Comparison of ENCODE assay signal across 30 cellular contexts in genomic region chr3:32480596-32480995, GRCh38. TPM values are rescaled to one million over a fixed set of nuclear protein-coding genes. Genes with fewer than 3 reads are reported as not detected.
DNase-seq lines count a peak whose midpoint lies in the region; ATAC-seq and TF ChIP-seq lines count a peak whose summit lies in the region.
"Had no signal": no experiment of that assay in that cellular context is flagged by ENCODE, and none has a peak within 500 bp of the region (broad histone marks: within the 10 kb centered on the region; RNA-seq: fewer than 3 reads in every experiment).

No MANE protein-coding gene starts in this region.

- H3K4me1 ChIP-seq in breast epithelium (no peaks in the 10 kb centered on the region), ovary (ENCODE audit: insufficient read depth) (no peaks in the 10 kb centered on the region)
- H3K4me1 ChIP-seq: psoas muscle had no signal

- H3K4me1 Mint-ChIP-seq in MCF 10A (ENCODE audit: insufficient read depth, unreplicated experiment): peaks cover 6% of the 10 kb centered on the region
- peaks cover 36% of the 10 kb centered on the region for H3K4me1 Mint-ChIP-seq in stimulated activated effector memory CD8-positive, alpha-beta T cell treated with anti-CD3 and anti-CD28 coated beads, Interleukin-12 subunit alpha, Interleukin-12 subunit beta, amount 100 ng/mL, for 72 hours

- H3K9me3 ChIP-seq in breast epithelium: no peaks in the 10 kb centered on the region
- no peaks in the 10 kb centered on the region for H3K9me3 ChIP-seq in ovary
- H3K9me3 ChIP-seq: left ventricle myocardium inferior, psoas muscle had no signal

- H3K27me3 ChIP-seq in breast epithelium (no peaks in the 10 kb centered on the region), brain microvascular endothelial cell (replicated peaks) (no peaks in the 10 kb centered on the region), ovary (no peaks in the 10 kb centered on the region)

- H3K27ac ChIP-seq in breast epithelium (no peak overlapping the region), brain microvascular endothelial cell (peak overlapping the region; percentile 27), ovary (no peak overlapping the region)
- H3K27ac ChIP-seq: 22Rv1, HL-60, left ventricle myocardium inferior, PC-9, psoas muscle had no signal

- TF ChIP-seq POLR2A in breast epithelium (IDR thresholded peaks at IDR 0.05) (no peak), ovary (IDR thresholded peaks at IDR 0.05) (no peak)

- CTCF ChIA-PET in MCF 10A (lab: Yijun Ruan, JAX): interaction anchor here (0.6 to 3.4 kb wide), 2 partner anchors 13 to 109 kb away, joined by 3 to 14 read pairs; no protein-coding TSS in a partner anchor

- 93 to 96% (median 93%) methylated on average over 2 of the region's 2 CpGs for WGBS in ovary, 3 donors

- H3K4me3 ChIP-seq in breast epithelium (no peak overlapping the region), brain microvascular endothelial cell (ENCODE audit: low read depth, low read length) (no peak overlapping the region), ovary (no peak overlapping the region)
- H3K4me3 ChIP-seq: left ventricle myocardium inferior, PC-9, psoas muscle had no signal

- no peak for TF ChIP-seq CTCF in MCF 10A (IDR thresholded peaks at IDR 0.05; ENCODE audit: unreplicated experiment)
- TF ChIP-seq CTCF in breast epithelium (IDR thresholded peaks at IDR 0.05): no peak
- TF ChIP-seq CTCF in brain microvascular endothelial cell (IDR thresholded peaks at IDR 0.05; ENCODE audit: low read depth, low read length, missing control alignments): no peak
- no peak for TF ChIP-seq CTCF in ovary (IDR thresholded peaks at IDR 0.05)

- in situ Hi-C loops in brain microvascular endothelial cell (cut with HindIII; ENCODE audit: low pct_ligation_motif_present, low sequenced_read_pairs): no loop called here

- no TSS peak for BruUV-seq in MCF 10A (replicated peaks; lab: Mats Ljungman, UMichigan)

- POLR2A ChIA-PET in MCF 10A (lab: Yijun Ruan, JAX): interaction anchor here (0.5 to 1.3 kb wide), 2 partner anchors 11 to 227 kb away, joined by 3 read pairs; no protein-coding TSS in a partner anchor

- DNase-seq in MCF 10A (ENCODE audit: unreplicated experiment) (no peak), breast epithelium (ENCODE audit: low spot score in 2 of 2) (no peak), brain microvascular endothelial cell (no peak), fibroblast of the conjunctiva (ENCODE audit: low read depth) (peak; percentile 27), kidney tubule cell (ENCODE audit: low spot score) (no peak), ovary (no peak), NCI-H146 treated with DMSO at 0.1 percent for 48 hours (lab: John Stamatoyannopoulos, UW; ENCODE audit: unreplicated experiment) (no peak)
- DNase-seq in stimulated activated effector memory CD8-positive, alpha-beta T cell treated with anti-CD3 and anti-CD28 coated beads, Interleukin-12 subunit alpha, Interleukin-12 subunit beta, amount 100 ng/mL, for 72 hours (ENCODE audit: low spot score in 2 of 2): no peak
- DNase-seq: activated CD4-positive, alpha-beta T cell treated with anti-CD3 and anti-CD28 coated beads, Interleukin-2, amount 50 U/mL, for 48 hours; activated CD4-positive, CD25-positive, alpha-beta regulatory T cell treated with anti-CD3 and anti-CD28 coated beads, Interleukin-2, amount 50 U/mL, for 72 hours; activated T-cell treated with anti-CD3 and anti-CD28 coated beads, Interleukin-2, amount 50 U/mL, for 48 hours; central memory CD4-positive, alpha-beta T cell; DND-41; glutamatergic neuron; H7; islet precursor cell; Karpas-422; left ventricle myocardium inferior; NCI-H1417; NCI-H2081; NCI-H2227 treated with DMSO at 0.1 percent for 48 hours; NCI-H526 treated with DMSO at 0.1 percent for 48 hours; PC-9; psoas muscle; Right ventricle myocardium superior; stimulated activated CD4-positive, alpha-beta T cell treated with anti-CD3 and anti-CD28 coated beads, Interleukin-15, amount 100 ng/mL, for 24 hours had no signal

- intact Hi-C loops in MCF 10A (cut with micrococcal nuclease): no loop called here
- intact Hi-C loops in breast epithelium (cut with DNase I; ENCODE audit: low total_unique reads): no loop called here
- intact Hi-C loops in ovary (cut with DNase I): no loop called here

- no peaks in the 10 kb centered on the region for H3K36me3 ChIP-seq in breast epithelium
- peaks cover 11% of the 10 kb centered on the region for H3K36me3 ChIP-seq in brain microvascular endothelial cell (replicated peaks)
- no peaks in the 10 kb centered on the region for H3K36me3 ChIP-seq in ovary

- H3K4me3 Mint-ChIP-seq in MCF 10A (ENCODE audit: unreplicated experiment): no peak overlapping the region
- H3K4me3 Mint-ChIP-seq in stimulated activated effector memory CD8-positive, alpha-beta T cell treated with anti-CD3 and anti-CD28 coated beads, Interleukin-12 subunit alpha, Interleukin-12 subunit beta, amount 100 ng/mL, for 72 hours: no peak overlapping the region
- H3K4me3 Mint-ChIP-seq: stimulated activated memory B cell treated with anti-CD40 and anti-IgM and Interleukin-4, amounts not matched to agents 10 μg/mL and 1 μg/mL and 100 μg/mL, for 72 hours had no signal

- H3K36me3 Mint-ChIP-seq in MCF 10A (ENCODE audit: insufficient read depth, unreplicated experiment): peaks cover 19% of the 10 kb centered on the region
- no peaks in the 10 kb centered on the region for H3K36me3 Mint-ChIP-seq in stimulated activated effector memory CD8-positive, alpha-beta T cell treated with anti-CD3 and anti-CD28 coated beads, Interleukin-12 subunit alpha, Interleukin-12 subunit beta, amount 100 ng/mL, for 72 hours

- no peaks in the 10 kb centered on the region for H3K9me3 Mint-ChIP-seq in MCF 10A (ENCODE audit: unreplicated experiment)
- H3K9me3 Mint-ChIP-seq in stimulated activated effector memory CD8-positive, alpha-beta T cell treated with anti-CD3 and anti-CD28 coated beads, Interleukin-12 subunit alpha, Interleukin-12 subunit beta, amount 100 ng/mL, for 72 hours: no peaks in the 10 kb centered on the region
- H3K9me3 Mint-ChIP-seq: stimulated activated memory B cell treated with anti-CD40 and anti-IgM and Interleukin-4, amounts not matched to agents 10 μg/mL and 1 μg/mL and 100 μg/mL, for 72 hours had no signal

- no peaks in the 10 kb centered on the region for H3K27me3 Mint-ChIP-seq in MCF 10A (ENCODE audit: insufficient read depth, unreplicated experiment)
- H3K27me3 Mint-ChIP-seq: stimulated activated memory B cell treated with anti-CD40 and anti-IgM and Interleukin-4, amounts not matched to agents 10 μg/mL and 1 μg/mL and 100 μg/mL, for 72 hours had no signal

- ATAC-seq in stimulated activated effector memory CD8-positive, alpha-beta T cell treated with anti-CD3 and anti-CD28 coated beads, Interleukin-12 subunit alpha, Interleukin-12 subunit beta, amount 100 ng/mL, for 72 hours: no peak
- ATAC-seq: esophagus mucosa; psoas muscle; stimulated activated memory B cell treated with anti-CD40 and anti-IgM and Interleukin-4, amounts not matched to agents 10 μg/mL and 1 μg/mL and 100 μg/mL, for 72 hours had no signal

- no peak for TF ChIP-seq EP300 in ovary (IDR thresholded peaks at IDR 0.05)

- H3K27ac Mint-ChIP-seq in MCF 10A (ENCODE audit: low read depth, unreplicated experiment): peak overlapping the region; percentile 75
- peak overlapping the region; percentile 54 for H3K27ac Mint-ChIP-seq in stimulated activated effector memory CD8-positive, alpha-beta T cell treated with anti-CD3 and anti-CD28 coated beads, Interleukin-12 subunit alpha, Interleukin-12 subunit beta, amount 100 ng/mL, for 72 hours

RNA-seq across cellular contexts. Expression of gene CMTM6, which starts 22.1 kb away (rescaled TPM):
- total RNA-seq in MCF 10A (2022) (27.2 and 32.2 TPM in 2 replicates), breast epithelium (100 to 1,000 TPM in 1 of 3 donors, 10 to 100 TPM in 2; 52.6 to 151 (median 89.5) TPM), ovary (100 to 1,000 TPM in 1 of 7 donors, 10 to 100 TPM in 6; 24.1 to 150 (median 25.9) TPM)
- polyA plus RNA-seq in ovary: 10 to 100 TPM; 19.7 to 30.3 TPM
